Comparison of ENCODE assay signal across 17 cellular contexts in genomic region chr9:136086213-136086881, GRCh38. TPM values are rescaled to one million over a fixed set of nuclear protein-coding genes. Genes with fewer than 3 reads are reported as not detected.
DNase-seq lines count a peak whose midpoint lies in the region; ATAC-seq and TF ChIP-seq lines count a peak whose summit lies in the region.
"Had no signal": no experiment of that assay in that cellular context is flagged by ENCODE, and none has a peak within 500 bp of the region (broad histone marks: within the 10 kb centered on the region; RNA-seq: fewer than 3 reads in every experiment).

No MANE protein-coding gene starts in this region.

- H4K5ac ChIP-seq in IMR-90 (ENCODE audit: low read depth, low read length), result no peak overlapping the region

- H3K4me1 ChIP-seq in IMR-90 (ENCODE audit: control insufficient read depth, insufficient read depth, low read length) (peaks cover 12% of the 10 kb centered on the region; the same call in 1 of the 2 replicates), tibial nerve (peaks cover 0 to 97% (median 43%) of the 10 kb centered on the region in 4 donors)

- dilution Hi-C loops in IMR-90 (cut with HindIII; ENCODE audit: low sequenced_read_pairs, unreplicated experiment), result no loop called here

- TF ChIP-seq POLR2A in IMR-90 (IDR thresholded peaks at IDR 0.05; ENCODE audit: low read depth, low read length) (no peak), tibial nerve (IDR thresholded peaks at IDR 0.05) (no peak)

- peaks cover 2% of the 10 kb centered on the region; the same call in 1 of the 2 replicates for H3K36me3 ChIP-seq in IMR-90 (ENCODE audit: control insufficient read depth, insufficient read depth, low read length)
- peaks cover 0 to 16% (median 0%) of the 10 kb centered on the region in 3 donors for H3K36me3 ChIP-seq in tibial nerve
- H3K36me3 ChIP-seq: HAP-1 had no signal

- no peak overlapping the region for H3K23ac ChIP-seq in IMR-90 (ENCODE audit: low read depth, low read length)

- no peak overlapping the region for H2BK20ac ChIP-seq in IMR-90 (ENCODE audit: low read depth, low read length)

- no peak overlapping the region for H2BK5ac ChIP-seq in IMR-90 (ENCODE audit: low read depth, low read length, poor library complexity, severe bottlenecking)

- no peak for DNase-seq in IMR-90
- peak; percentile 14 for DNase-seq in epidermal melanocyte (ENCODE audit: insufficient read length, low spot score)
- DNase-seq in medulla oblongata (ENCODE audit: extremely low spot score), result peak; percentile 65
- no peak for DNase-seq in tibial nerve (ENCODE audit: low spot score in 2 of 2)
- DNase-seq in activated CD4-positive, alpha-beta T cell treated with anti-CD3 and anti-CD28 coated beads, Interleukin-2, amount 10 ng/mL, durations not matched to agents 7 days and 5 days, result no peak
- DNase-seq: activated CD8-positive, alpha-beta memory T cell treated with anti-CD3 and anti-CD28 coated beads, Interleukin-2, amount 10 ng/mL, durations not matched to agents 7 days and 5 days; activated naive CD8-positive, alpha-beta T cell treated with anti-CD3 and anti-CD28 coated beads, Interleukin-2, amount 50 U/mL, for 24 hours; COR-L47; NCI-H1105 treated with DMSO at 0.1 percent for 48 hours; NCI-H526 treated with DMSO at 0.1 percent for 48 hours; SHP77; stimulated activated CD4-positive, alpha-beta T cell treated with anti-CD3 and anti-CD28 coated beads, Interleukin-2, amount 100 ng/mL, for 48 hours; stimulated activated naive CD8-positive, alpha-beta T cell treated with anti-CD3 and anti-CD28 coated beads, Interleukin-15, Interleukin-2, amounts not matched to agents 100 U/mL and 50 U/mL, for 24 hours had no signal

- no peak overlapping the region for H2AFZ ChIP-seq in IMR-90 (replicated peaks; ENCODE audit: low read length, poor library complexity)

- H3K27me3 ChIP-seq in IMR-90 (ENCODE audit: control insufficient read depth, insufficient read depth, low read length) (no peaks in the 10 kb centered on the region), tibial nerve (no peaks in the 10 kb centered on the region)

- peak overlapping the region; percentile 13 for H2AK9ac ChIP-seq in IMR-90 (replicated peaks; ENCODE audit: low read depth, low read length, poor library complexity)

- intact Hi-C loops in IMR-90 (cut with micrococcal nuclease), result no loop called here

- no peak overlapping the region for H3K27ac Mint-ChIP-seq in activated CD4-positive, alpha-beta T cell treated with anti-CD3 and anti-CD28 coated beads, Interleukin-2, amount 10 ng/mL, durations not matched to agents 7 days and 5 days
- H3K27ac Mint-ChIP-seq: activated CD8-positive, alpha-beta memory T cell treated with anti-CD3 and anti-CD28 coated beads, Interleukin-2, amount 10 ng/mL, durations not matched to agents 7 days and 5 days; activated naive CD8-positive, alpha-beta T cell treated with anti-CD3 and anti-CD28 coated beads, Interleukin-2, amount 50 U/mL, for 24 hours had no signal

- H4K8ac ChIP-seq in IMR-90 (ENCODE audit: low read depth in 2 of 2, low read length in 2 of 2), result no peak overlapping the region

- CTCF ChIA-PET in IMR-90 (lab: Yijun Ruan, JAX), result no interaction called here
- CTCF ChIA-PET in activated CD4-positive, alpha-beta T cell treated with anti-CD3 and anti-CD28 coated beads, Interleukin-2, amount 10 ng/mL, durations not matched to agents 7 days and 5 days (lab: Charles Lee), result no interaction called here

- no peak overlapping the region for H3K4me3 ChIP-seq in IMR-90 (ENCODE audit: insufficient read depth, low read depth, low read length)
- H3K4me3 ChIP-seq in tibial nerve, result no peak overlapping the region
- H3K4me3 ChIP-seq: HAP-1, lung had no signal

- no peaks in the 10 kb centered on the region for H3K27me3 Mint-ChIP-seq in activated CD4-positive, alpha-beta T cell treated with anti-CD3 and anti-CD28 coated beads, Interleukin-2, amount 10 ng/mL, durations not matched to agents 7 days and 5 days
- H3K27me3 Mint-ChIP-seq: activated CD8-positive, alpha-beta memory T cell treated with anti-CD3 and anti-CD28 coated beads, Interleukin-2, amount 10 ng/mL, durations not matched to agents 7 days and 5 days; activated naive CD8-positive, alpha-beta T cell treated with anti-CD3 and anti-CD28 coated beads, Interleukin-2, amount 50 U/mL, for 24 hours had no signal

- no TSS peak for BruUV-seq in IMR-90 (replicated peaks; lab: Mats Ljungman, UMichigan)

- H3K4ac ChIP-seq in IMR-90 (ENCODE audit: low read depth, low read length), result no peak overlapping the region

- H3K9me3 ChIP-seq in IMR-90 (ENCODE audit: control insufficient read depth, insufficient read depth, low read length) (no peaks in the 10 kb centered on the region), tibial nerve (no peaks in the 10 kb centered on the region)
- H3K9me3 ChIP-seq: HAP-1 had no signal

- TF ChIP-seq EP300 in tibial nerve (IDR thresholded peaks at IDR 0.05), result no peak

- no peak overlapping the region for H3K4me3 Mint-ChIP-seq in activated CD4-positive, alpha-beta T cell treated with anti-CD3 and anti-CD28 coated beads, Interleukin-2, amount 10 ng/mL, durations not matched to agents 7 days and 5 days
- H3K4me3 Mint-ChIP-seq: activated CD8-positive, alpha-beta memory T cell treated with anti-CD3 and anti-CD28 coated beads, Interleukin-2, amount 10 ng/mL, durations not matched to agents 7 days and 5 days; activated naive CD8-positive, alpha-beta T cell treated with anti-CD3 and anti-CD28 coated beads, Interleukin-2, amount 50 U/mL, for 24 hours had no signal

- no peak overlapping the region for H2BK15ac ChIP-seq in IMR-90 (ENCODE audit: low read depth, low read length)

- H3K9me3 Mint-ChIP-seq in activated CD4-positive, alpha-beta T cell treated with anti-CD3 and anti-CD28 coated beads, Interleukin-2, amount 10 ng/mL, durations not matched to agents 7 days and 5 days, result no peaks in the 10 kb centered on the region
- H3K9me3 Mint-ChIP-seq: activated naive CD8-positive, alpha-beta T cell treated with anti-CD3 and anti-CD28 coated beads, Interleukin-2, amount 50 U/mL, for 24 hours had no signal

- POLR2A ChIA-PET in IMR-90 (lab: Charles Lee; ENCODE audit: unreplicated experiment), result no interaction called here
- POLR2A ChIA-PET in activated CD4-positive, alpha-beta T cell treated with anti-CD3 and anti-CD28 coated beads, Interleukin-2, amount 10 ng/mL, durations not matched to agents 7 days and 5 days (lab: Charles Lee), result no interaction called here

- 80% methylated on average over 9 of the region's 24 CpGs; no CpG with 5 or more reads in 1 of the 2 experiments for WGBS in IMR-90 (ENCODE audit: extremely low coverage in 2 of 2, insufficient read length in 1 of 2), 2 experiments
- 49 to 59% methylated on average over 19 to 20 of the region's 24 CpGs for WGBS in tibial nerve, 2 donors

- H2AK5ac ChIP-seq in IMR-90 (ENCODE audit: low read depth, low read length), result no peak overlapping the region

- peaks cover 3 to 69% of the 10 kb centered on the region in 2 experiments; a peak in 3 of 4 replicates for H3K79me1 ChIP-seq in IMR-90 (ENCODE audit: low read depth in 1 of 2, low read length in 2 of 2)

- H3K18ac ChIP-seq in IMR-90 (ENCODE audit: low read depth, low read length), result no peak overlapping the region

- ATAC-seq in IMR-90 (ENCODE audit: low read depth) (no peak), HG02970 (IDR thresholded peaks at IDR 0.05; ENCODE audit: low FRiP score, unreplicated experiment) (no peak), GM21576 (IDR thresholded peaks at IDR 0.05; ENCODE audit: unreplicated experiment) (no peak)
- ATAC-seq: activated CD8-positive, alpha-beta memory T cell treated with anti-CD3 and anti-CD28 coated beads, Interleukin-2, amount 10 ng/mL, durations not matched to agents 7 days and 5 days; activated naive CD8-positive, alpha-beta T cell treated with anti-CD3 and anti-CD28 coated beads, Interleukin-2, amount 50 U/mL, for 24 hours; stimulated activated naive CD8-positive, alpha-beta T cell treated with anti-CD3 and anti-CD28 coated beads, Interleukin-15, Interleukin-2, amounts not matched to agents 100 U/mL and 50 U/mL, for 24 hours had no signal

- no peak overlapping the region for H2BK120ac ChIP-seq in IMR-90 (ENCODE audit: low read depth, low read length)

- H3K56ac ChIP-seq in IMR-90 (ENCODE audit: extremely low read depth, insufficient read depth, low read length), result no peak overlapping the region

- H3K9me1 ChIP-seq in IMR-90 (ENCODE audit: insufficient read depth, low read length), result no peaks in the 10 kb centered on the region

- no peak for TF ChIP-seq RAD21 in IMR-90 (IDR thresholded peaks at IDR 0.05; ENCODE audit: low read length)

- TF ChIP-seq CTCF in IMR-90 (conservative IDR thresholded peaks at IDR 0.05; ENCODE audit: low read depth, low read length) (no peak), tibial nerve (IDR thresholded peaks at IDR 0.05) (no peak)

- H4K91ac ChIP-seq in IMR-90 (ENCODE audit: insufficient read depth, low read depth, low read length), result no peak overlapping the region

- H3K27ac ChIP-seq in IMR-90 (ENCODE audit: insufficient read depth, low read length), result no peak overlapping the region
- peak overlapping the region; percentile 14 to 91 (median 74) for H3K27ac ChIP-seq in tibial nerve

- peaks cover 91% of the 10 kb centered on the region for H4K20me1 ChIP-seq in IMR-90 (ENCODE audit: insufficient read depth, low read length)

- H3K36me3 Mint-ChIP-seq in activated CD4-positive, alpha-beta T cell treated with anti-CD3 and anti-CD28 coated beads, Interleukin-2, amount 10 ng/mL, durations not matched to agents 7 days and 5 days (ENCODE audit: low read depth), result no peaks in the 10 kb centered on the region
- H3K36me3 Mint-ChIP-seq: activated CD8-positive, alpha-beta memory T cell treated with anti-CD3 and anti-CD28 coated beads, Interleukin-2, amount 10 ng/mL, durations not matched to agents 7 days and 5 days had no signal

- H3K4me1 Mint-ChIP-seq in activated CD4-positive, alpha-beta T cell treated with anti-CD3 and anti-CD28 coated beads, Interleukin-2, amount 10 ng/mL, durations not matched to agents 7 days and 5 days, result peaks cover 6% of the 10 kb centered on the region

- H3K9ac ChIP-seq in IMR-90 (ENCODE audit: low read depth, low read length), result no peak overlapping the region

- no peak overlapping the region for H3K4me2 ChIP-seq in IMR-90 (ENCODE audit: low read depth, low read length)

- H3K14ac ChIP-seq in IMR-90 (replicated peaks; ENCODE audit: low read depth, low read length), result no peak overlapping the region

- in situ Hi-C loops in IMR-90 (cut with MboI; ENCODE audit: low sequenced_read_pairs), result no loop called here

RNA-seq across cellular contexts. Expression of gene NACC2, which starts 8.7 kb away (rescaled TPM):
- 7.9 and 11.1 TPM in 2 replicates for total RNA-seq in IMR-90 (2012; rRNA removed)
- polyA plus RNA-seq in IMR-90 (2012; rRNA removed), result 19.0 and 21.2 TPM in 2 replicates
- 16.0 and 22.9 TPM in 2 replicates for polyA plus RNA-seq in IMR-90 (2012; cell fraction: cytosol; rRNA removed)
- 27.3 and 39.1 TPM in 2 replicates for polyA plus RNA-seq in IMR-90 (2012; cell fraction: nucleus; rRNA removed; ENCODE audit: low replicate concordance)
- 10 to 100 TPM; 45.6 to 55.7 (median 49.8) TPM for total RNA-seq in tibial nerve
- total RNA-seq in activated CD4-positive, alpha-beta T cell treated with anti-CD3 and anti-CD28 coated beads, Interleukin-2, amount 10 ng/mL, durations not matched to agents 7 days and 5 days, result 1 to 10 TPM; 4.1 to 4.4 TPM

RNA-seq across cellular contexts. Expression of gene TMEM250, which starts 32.3 kb away (rescaled TPM):
- total RNA-seq in IMR-90 (2012; rRNA removed) (12.5 and 14.0 TPM in 2 replicates), tibial nerve (10 to 100 TPM; 24.3 to 47.7 (median 26.6) TPM)
- polyA plus RNA-seq in IMR-90 (2012; rRNA removed), result 17.5 and 18.6 TPM in 2 replicates
- polyA plus RNA-seq in IMR-90 (2012; cell fraction: cytosol; rRNA removed), result 29.9 and 32.6 TPM in 2 replicates
- polyA plus RNA-seq in IMR-90 (2012; cell fraction: nucleus; rRNA removed; ENCODE audit: low replicate concordance), result 12.4 and 30.2 TPM in 2 replicates
- 10 to 100 TPM; 50.2 to 56.4 TPM for total RNA-seq in activated CD4-positive, alpha-beta T cell treated with anti-CD3 and anti-CD28 coated beads, Interleukin-2, amount 10 ng/mL, durations not matched to agents 7 days and 5 days

Comparison
In these comparisons a context has a peak if more than half of its experiments do, and no peak if none do; other contexts are left out.
1. DNase-seq: peak in epidermal melanocyte (single experiment) and medulla oblongata (single experiment); none in IMR-90 (single experiment), tibial nerve (0 of 2) and activated CD4-positive, alpha-beta T cell treated with anti-CD3 and anti-CD28 coated beads, Interleukin-2, amount 10 ng/mL, durations not matched to agents 7 days and 5 days (single experiment).